In genomic region chr6:34587325-34587724, GRCh38 we compare ENCODE assay signal across 2 cellular contexts.
TF ChIP-seq lines count a peak whose summit lies in the region.

No MANE protein-coding gene starts in this region.

TF ChIP-seq in GM23338, 12 proteins besides CTCF, POLR2A, EP300 and RAD21:
- no peak for TF ChIP-seq NANOG (IDR thresholded peaks at IDR 0.05; ENCODE audit: borderline replicate concordance)
- TF ChIP-seq ETS1 (IDR thresholded peaks at IDR 0.05) = no peak
- no peak for TF ChIP-seq JUNB (IDR thresholded peaks at IDR 0.05; ENCODE audit: unreplicated experiment)
- TF ChIP-seq REST (IDR thresholded peaks at IDR 0.05; ENCODE audit: unreplicated experiment) = no peak
- no peak for TF ChIP-seq ZNF462 (CRISPR knock-in tag; IDR thresholded peaks at IDR 0.05)
- TF ChIP-seq ZNF331 (CRISPR knock-in tag; IDR thresholded peaks at IDR 0.05; ENCODE audit: low read depth) = no peak
- TF ChIP-seq EZH2 (IDR thresholded peaks at IDR 0.05; ENCODE audit: low read depth, unreplicated experiment) = no peak
- no peak for TF ChIP-seq STAT1 (IDR thresholded peaks at IDR 0.05; ENCODE audit: unreplicated experiment)
- no peak for TF ChIP-seq EZH2phosphoT487 (IDR thresholded peaks at IDR 0.05; ENCODE audit: unreplicated experiment)
- no peak for TF ChIP-seq CREB1 (CRISPR knock-in tag; IDR thresholded peaks at IDR 0.05; ENCODE audit: low read depth)
- no peak for TF ChIP-seq ZNF114 (CRISPR knock-in tag; IDR thresholded peaks at IDR 0.05)
- TF ChIP-seq POLR2AphosphoS5 (IDR thresholded peaks at IDR 0.05; ENCODE audit: low read depth) = no peak

TF ChIP-seq in endothelial cell of umbilical vein, 7 proteins besides CTCF, POLR2A, EP300 and RAD21:
- TF ChIP-seq JUN (IDR thresholded peaks at IDR 0.05; ENCODE audit: borderline replicate concordance, insufficient read depth, insufficient read length, low read depth) = no peak
- no peak for TF ChIP-seq EZH2 (IDR thresholded peaks at IDR 0.05; ENCODE audit: borderline replicate concordance, low read depth, low read length, severe bottlenecking)
- TF ChIP-seq FOS (IDR thresholded peaks at IDR 0.05; ENCODE audit: borderline replicate concordance, insufficient read depth, low read length) = no peak
- TF ChIP-seq GATA2 (IDR thresholded peaks at IDR 0.05; ENCODE audit: insufficient read depth, insufficient read length, low read depth, low read length) = no peak
- no peak for TF ChIP-seq MAX (IDR thresholded peaks at IDR 0.05; ENCODE audit: insufficient read depth, insufficient read length)
- no peak for TF ChIP-seq POLR2AphosphoS5 (IDR thresholded peaks at IDR 0.05; ENCODE audit: insufficient read depth, low read depth, low read length)
- TF ChIP-seq MYC (IDR thresholded peaks at IDR 0.05; ENCODE audit: low read depth, low read length) = no peak
